ENCODE assay signal across 7 cellular contexts in genomic region chr11:1486054-1486825, GRCh38. TPM values are rescaled to one million over a fixed set of nuclear protein-coding genes. Genes with fewer than 3 reads are reported as not detected.
A peak's percentile ranks its signal among the peaks of the same experiment; 100 is the strongest.
DNase-seq lines count a peak whose midpoint lies in the region; ATAC-seq and TF ChIP-seq lines count a peak whose summit lies in the region.

Gene MOB2 (minus strand): TSS chr11:1486779. CDS start chr11:1486556, 223 bp downstream.

- H3K36me3 Mint-ChIP-seq in stimulated activated naive B cell treated with anti-CD40 and anti-IgM and Interleukin-4, amounts not matched to agents 10 μg/mL and 1 μg/mL and 100 μg/mL, for 72 hours, result peaks cover 3 to 4% of the 10 kb centered on the region in 2 donors

- peaks cover 28 to 58% of the 10 kb centered on the region in 2 donors for H3K4me1 Mint-ChIP-seq in stimulated activated naive B cell treated with anti-CD40 and anti-IgM and Interleukin-4, amounts not matched to agents 10 μg/mL and 1 μg/mL and 100 μg/mL, for 72 hours

- no peaks in the 10 kb centered on the region for H3K27me3 Mint-ChIP-seq in stimulated activated naive B cell treated with anti-CD40 and anti-IgM and Interleukin-4, amounts not matched to agents 10 μg/mL and 1 μg/mL and 100 μg/mL, for 72 hours

- no peaks in the 10 kb centered on the region for H3K9me3 ChIP-seq in BE2C

- peak within 1 kb of the TSS; percentile 65 for H3K27ac Mint-ChIP-seq in stimulated activated naive B cell treated with anti-CD40 and anti-IgM and Interleukin-4, amounts not matched to agents 10 μg/mL and 1 μg/mL and 100 μg/mL, for 72 hours

- H3K4me3 ChIP-seq in kidney epithelial cell (ENCODE audit: low read depth, low read length) (no peak within 1 kb of the TSS), BE2C (ENCODE audit: low read depth, low read length) (no peak within 1 kb of the TSS)

- no peak within 1 kb of the TSS for H3K4me3 Mint-ChIP-seq in stimulated activated naive B cell treated with anti-CD40 and anti-IgM and Interleukin-4, amounts not matched to agents 10 μg/mL and 1 μg/mL and 100 μg/mL, for 72 hours

- no peaks in the 10 kb centered on the region for H3K4me1 ChIP-seq in BE2C

- H3K27me3 ChIP-seq in kidney epithelial cell (ENCODE audit: control insufficient read depth, insufficient read depth, low read length) (no peaks in the 10 kb centered on the region), BE2C (no peaks in the 10 kb centered on the region)

- DNase-seq in HT1080 (ENCODE audit: low read depth), result peak; percentile 12
- peak; percentile 10 for DNase-seq in kidney epithelial cell (ENCODE audit: low read depth)
- DNase-seq in stimulated activated naive B cell treated with anti-CD40 and anti-IgM and Interleukin-4, amounts not matched to agents 10 μg/mL and 1 μg/mL and 100 μg/mL, for 72 hours, result no peak
- DNase-seq in BE2C, result no peak
- DNase-seq in activated effector memory CD4-positive, alpha-beta T cell treated with anti-CD3 and anti-CD28 coated beads, Interleukin-2, amount 50 U/mL, for 16 hours, result no peak
- no peak for DNase-seq in DMS 273 (lab: John Stamatoyannopoulos, UW; ENCODE audit: unreplicated experiment)

- H3K9me3 Mint-ChIP-seq in stimulated activated naive B cell treated with anti-CD40 and anti-IgM and Interleukin-4, amounts not matched to agents 10 μg/mL and 1 μg/mL and 100 μg/mL, for 72 hours, result no peaks in the 10 kb centered on the region

- peak within 1 kb of the TSS; percentile 34 for H3K27ac ChIP-seq in angular gyrus (ENCODE audit: low read depth, low read length)

- TF ChIP-seq CTCF in kidney epithelial cell (IDR thresholded peaks at IDR 0.05; ENCODE audit: insufficient read depth, low read length, poor library complexity, severe bottlenecking) (no peak), BE2C (IDR thresholded peaks at IDR 0.05; ENCODE audit: low read depth, low read length) (no peak)

- H3K36me3 ChIP-seq in kidney epithelial cell (ENCODE audit: control insufficient read depth, insufficient read depth, low read length), result no peaks in the 10 kb centered on the region
- no peaks in the 10 kb centered on the region for H3K36me3 ChIP-seq in BE2C

- ATAC-seq in stimulated activated naive B cell treated with anti-CD40 and anti-IgM and Interleukin-4, amounts not matched to agents 10 μg/mL and 1 μg/mL and 100 μg/mL, for 72 hours (replicated peaks), result peak; percentile 34 to 63

RNA-seq across cellular contexts. Expression of gene MOB2, which starts in this region (rescaled TPM):
- total RNA-seq in HT1080 (2014; rRNA removed; shearing (Covaris generic)), result 31.1 and 38.7 TPM in 2 replicates
- polyA plus RNA-seq in HT1080 (2015; cell fraction: cytosol; rRNA removed), result 14.0 and 19.9 TPM in 2 replicates
- polyA plus RNA-seq in HT1080 (2015; cell fraction: nucleus; rRNA removed), result 19.2 and 21.6 TPM in 2 replicates
- total RNA-seq in kidney epithelial cell, result 18.1 and 32.0 TPM in 2 replicates
- polyA plus RNA-seq in BE2C (2012; ENCODE audit: insufficient read depth, insufficient read length, low read depth), result 46.1 TPM

Comparison
In these comparisons a context has a peak if more than half of its experiments do, and no peak if none do; other contexts are left out.
1. DNase-seq: peak in HT1080 (single experiment) and kidney epithelial cell (single experiment); none in stimulated activated naive B cell treated with anti-CD40 and anti-IgM and Interleukin-4, amounts not matched to agents 10 μg/mL and 1 μg/mL and 100 μg/mL, for 72 hours (single experiment), BE2C (single experiment), activated effector memory CD4-positive, alpha-beta T cell treated with anti-CD3 and anti-CD28 coated beads, Interleukin-2, amount 50 U/mL, for 16 hours (single experiment) and DMS 273 (single experiment).